7 cellular contexts compared by ENCODE assay signal in genomic region chr11:61694971-61695706, GRCh38. TPM values are rescaled to one million over a fixed set of nuclear protein-coding genes. Genes with fewer than 3 reads are reported as not detected.
DNase-seq lines count a peak whose midpoint lies in the region; ATAC-seq and TF ChIP-seq lines count a peak whose summit lies in the region.

No MANE protein-coding gene starts in this region.

- no peaks in the 10 kb centered on the region for H3K9me2 ChIP-seq in hepatocyte (replicated peaks; ENCODE audit: insufficient read depth)

- TF ChIP-seq CTCF in IMR-90 (conservative IDR thresholded peaks at IDR 0.05; ENCODE audit: low read depth, low read length) (peak; percentile 31; the same call in 1 of the 2 replicates), hepatocyte (IDR thresholded peaks at IDR 0.05; ENCODE audit: poor library complexity) (peak; percentile 17), spleen (IDR thresholded peaks at IDR 0.05 in 8 of 11, conservative IDR thresholded peaks at IDR 0.05 in 3 of 11) (no peak)

- no peak overlapping the region for H3K14ac ChIP-seq in IMR-90 (replicated peaks; ENCODE audit: low read depth, low read length)

- H3K36me3 Mint-ChIP-seq in activated naive CD8-positive, alpha-beta T cell = no peaks in the 10 kb centered on the region

- H4K5ac ChIP-seq in IMR-90 (ENCODE audit: low read depth, low read length) = no peak overlapping the region

- H3K4me3 Mint-ChIP-seq in activated naive CD8-positive, alpha-beta T cell = peak overlapping the region; percentile 57

- TF ChIP-seq POLR2A in IMR-90 (IDR thresholded peaks at IDR 0.05; ENCODE audit: low read depth, low read length) (no peak), spleen (IDR thresholded peaks at IDR 0.05) (no peak)

- in situ Hi-C loops in IMR-90 (cut with MboI; ENCODE audit: low sequenced_read_pairs) = no loop called here

- H3K9ac ChIP-seq in IMR-90 (ENCODE audit: low read depth, low read length) = no peak overlapping the region

- intact Hi-C loops in IMR-90 (cut with micrococcal nuclease) = no loop called here
- intact Hi-C loops in spleen (cut with DNase I; ENCODE audit: low total_unique reads) = no loop called here

- H3K36me3 ChIP-seq in IMR-90 (ENCODE audit: control insufficient read depth, insufficient read depth, low read length) (no peaks in the 10 kb centered on the region), hepatocyte (replicated peaks; ENCODE audit: insufficient read depth, low read depth) (no peaks in the 10 kb centered on the region), spleen (no peaks in the 10 kb centered on the region)

- no TSS peak for BruUV-seq in IMR-90 (replicated peaks; lab: Mats Ljungman, UMichigan)

- CTCF ChIA-PET in IMR-90 (lab: Yijun Ruan, JAX) = no interaction called here

- peak overlapping the region; percentile 87 for H2AFZ ChIP-seq in IMR-90 (replicated peaks; ENCODE audit: low read length, poor library complexity)
- no peak overlapping the region for H2AFZ ChIP-seq in hepatocyte

- H3K4me1 ChIP-seq in IMR-90 (ENCODE audit: control insufficient read depth, insufficient read depth, low read length) (peaks cover 12% of the 10 kb centered on the region), hepatocyte (ENCODE audit: insufficient read depth) (peaks cover 65% of the 10 kb centered on the region), spleen (peaks cover 0 to 66% (median 46%) of the 10 kb centered on the region in 6 donors)

- no peaks in the 10 kb centered on the region for H3K79me1 ChIP-seq in IMR-90 (ENCODE audit: low read depth in 1 of 2, low read length in 2 of 2)

- H3K4ac ChIP-seq in IMR-90 (ENCODE audit: low read depth, low read length) = no peak overlapping the region

- H3K27ac ChIP-seq in IMR-90 (ENCODE audit: insufficient read depth, low read length) (no peak overlapping the region), hepatocyte (peak overlapping the region; percentile 83), spleen (peak overlapping the region in 7 of 8 donors; percentile 22 to 80 (median 73))

- H3K18ac ChIP-seq in IMR-90 (ENCODE audit: low read depth, low read length) = no peak overlapping the region

- ATAC-seq in IMR-90 (ENCODE audit: low read depth) = no peak
- ATAC-seq in HG03097 (IDR thresholded peaks at IDR 0.05; ENCODE audit: low FRiP score, unreplicated experiment) = no peak
- no peak for ATAC-seq in GM21526 (IDR thresholded peaks at IDR 0.05; ENCODE audit: low FRiP score, unreplicated experiment)

- H3K9me3 Mint-ChIP-seq in activated naive CD8-positive, alpha-beta T cell (ENCODE audit: low read depth) = no peaks in the 10 kb centered on the region

- H3K4me3 ChIP-seq in IMR-90 (ENCODE audit: insufficient read depth, low read depth, low read length) (no peak overlapping the region), hepatocyte (no peak overlapping the region), spleen (no peak overlapping the region)

- no peak overlapping the region for H4K91ac ChIP-seq in IMR-90 (ENCODE audit: insufficient read depth, low read depth, low read length)

- no peaks in the 10 kb centered on the region for H3K27me3 Mint-ChIP-seq in activated naive CD8-positive, alpha-beta T cell

- no peak overlapping the region for H3K23ac ChIP-seq in IMR-90 (ENCODE audit: low read depth, low read length)

- no peaks in the 10 kb centered on the region for H3K9me1 ChIP-seq in IMR-90 (ENCODE audit: insufficient read depth, low read length)

- H4K8ac ChIP-seq in IMR-90 (ENCODE audit: low read depth in 2 of 2, low read length in 2 of 2) = no peak overlapping the region; a peak in 1 of 4 replicates

- H3K27ac Mint-ChIP-seq in activated naive CD8-positive, alpha-beta T cell = no peak overlapping the region

- H2AK5ac ChIP-seq in IMR-90 (ENCODE audit: low read depth, low read length) = no peak overlapping the region

- H2BK20ac ChIP-seq in IMR-90 (ENCODE audit: low read depth, low read length) = no peak overlapping the region

- POLR2A ChIA-PET in IMR-90 (lab: Charles Lee; ENCODE audit: unreplicated experiment) = no interaction called here

- H3K27me3 ChIP-seq in IMR-90 (ENCODE audit: control insufficient read depth, insufficient read depth, low read length) (peaks cover 15% of the 10 kb centered on the region), hepatocyte (no peaks in the 10 kb centered on the region), spleen (replicated peaks in 1 of 7) (no peaks in the 10 kb centered on the region)

- WGBS in IMR-90 (ENCODE audit: extremely low coverage in 2 of 2, insufficient read length in 1 of 2), 2 experiments = 91% methylated on average over 4 of the region's 13 CpGs; no CpG with 5 or more reads in 1 of the 2 experiments
- 61% methylated on average over 13 of the region's 13 CpGs for WGBS in hepatocyte (ENCODE audit: low lambda C conversion rate, missing lambda C conversion rate)
- WGBS in spleen, 5 donors = 75 to 80% (median 78%) methylated on average over 10 to 13 of the region's 13 CpGs

- H3K4me2 ChIP-seq in IMR-90 (ENCODE audit: low read depth, low read length) = no peak overlapping the region
- peak overlapping the region; percentile 61 for H3K4me2 ChIP-seq in hepatocyte

- no peak overlapping the region for H2BK120ac ChIP-seq in IMR-90 (ENCODE audit: low read depth, low read length)

- H2BK15ac ChIP-seq in IMR-90 (ENCODE audit: low read depth, low read length) = no peak overlapping the region

- DNase-seq in IMR-90 (no peak), hepatocyte (ENCODE audit: low spot score) (no peak), spleen (no peak), GM19240 (ENCODE audit: insufficient read length, low spot score) (no peak)

- H4K20me1 ChIP-seq in IMR-90 (ENCODE audit: insufficient read depth, low read length) (no peaks in the 10 kb centered on the region), hepatocyte (ENCODE audit: insufficient read depth, poor library complexity, severe bottlenecking) (peaks cover 4% of the 10 kb centered on the region)

- H3K9me3 ChIP-seq in IMR-90 (ENCODE audit: control insufficient read depth, insufficient read depth, low read length) = no peaks in the 10 kb centered on the region
- H3K9me3 ChIP-seq in hepatocyte (ENCODE audit: low read depth) = no peaks in the 10 kb centered on the region
- H3K9me3 ChIP-seq in spleen = no peaks in the 10 kb centered on the region

- dilution Hi-C loops in IMR-90 (cut with HindIII; ENCODE audit: low sequenced_read_pairs, unreplicated experiment) = no loop called here

- H2AK9ac ChIP-seq in IMR-90 (replicated peaks; ENCODE audit: low read depth, low read length, poor library complexity) = no peak overlapping the region

- H3K56ac ChIP-seq in IMR-90 (ENCODE audit: extremely low read depth, insufficient read depth, low read length) = no peak overlapping the region

- no peak for TF ChIP-seq RAD21 in IMR-90 (IDR thresholded peaks at IDR 0.05; ENCODE audit: low read length)

- no peak overlapping the region for H2BK5ac ChIP-seq in IMR-90 (ENCODE audit: low read depth, low read length, poor library complexity, severe bottlenecking)

- H3K4me1 Mint-ChIP-seq in activated naive CD8-positive, alpha-beta T cell (ENCODE audit: low read depth) = peaks cover 24% of the 10 kb centered on the region

- peaks cover 60% of the 10 kb centered on the region for H3K79me2 ChIP-seq in hepatocyte

TF ChIP-seq in IMR-90, 13 proteins besides CTCF, POLR2A, EP300 and RAD21:
- TF ChIP-seq USF2 (IDR thresholded peaks at IDR 0.05; ENCODE audit: low read depth, low read length) = no peak
- no peak for TF ChIP-seq SMC3 (IDR thresholded peaks at IDR 0.05; ENCODE audit: low read depth, low read length)
- TF ChIP-seq BHLHE40 (IDR thresholded peaks at IDR 0.05; ENCODE audit: low read depth, low read length) = no peak
- TF ChIP-seq CHD1 (IDR thresholded peaks at IDR 0.05; ENCODE audit: low read depth, low read length) = no peak
- TF ChIP-seq RFX5 (IDR thresholded peaks at IDR 0.05; ENCODE audit: low read depth, low read length) = no peak
- TF ChIP-seq RCOR1 (IDR thresholded peaks at IDR 0.05; ENCODE audit: insufficient replicate concordance, low read length) = no peak
- TF ChIP-seq ELK1 (IDR thresholded peaks at IDR 0.05; ENCODE audit: borderline replicate concordance, low read depth, low read length) = no peak
- TF ChIP-seq FOS (IDR thresholded peaks at IDR 0.05; ENCODE audit: low read depth, low read length) = no peak
- TF ChIP-seq CEBPB (IDR thresholded peaks at IDR 0.05; ENCODE audit: low read depth, low read length) = no peak
- no peak for TF ChIP-seq MXI1 (IDR thresholded peaks at IDR 0.05; ENCODE audit: borderline replicate concordance, low read depth, low read length)
- no peak for TF ChIP-seq NFE2L2 (IDR thresholded peaks at IDR 0.05; ENCODE audit: low read depth, low read length)

RNA-seq across cellular contexts. Expression of gene DAGLA, which starts 14.9 kb away (rescaled TPM):
- total RNA-seq in IMR-90 (2012; rRNA removed) (0.83 and 0.90 TPM in 2 replicates), hepatocyte (5.5 and 8.9 TPM in 2 replicates), spleen (1 to 10 TPM; 2.0 to 5.0 (median 3.9) TPM)
- polyA plus RNA-seq in IMR-90 (2012; rRNA removed) (3.8 and 4.6 TPM in 2 replicates), hepatocyte (7.4 and 8.3 TPM in 2 replicates), spleen (1 to 10 TPM in 1 of 3 donors, under 1 TPM in 2; 0.27 to 1.2 (median 0.35) TPM)
- polyA plus RNA-seq in IMR-90 (2012; cell fraction: cytosol; rRNA removed) = 2.1 and 4.0 TPM in 2 replicates
- polyA plus RNA-seq in IMR-90 (2012; cell fraction: nucleus; rRNA removed; ENCODE audit: low replicate concordance) = 5.5 and 17.2 TPM in 2 replicates

RNA-seq across cellular contexts. Expression of gene MYRF, which starts 57.3 kb away (rescaled TPM):
- 1.6 and 1.7 TPM in 2 replicates for total RNA-seq in IMR-90 (2012; rRNA removed)
- 10.6 and 10.7 TPM in 2 replicates for polyA plus RNA-seq in IMR-90 (2012; rRNA removed)
- polyA plus RNA-seq in IMR-90 (2012; cell fraction: cytosol; rRNA removed) = 6.1 and 9.3 TPM in 2 replicates
- 31.2 and 47.2 TPM in 2 replicates for polyA plus RNA-seq in IMR-90 (2012; cell fraction: nucleus; rRNA removed; ENCODE audit: low replicate concordance)
- total RNA-seq in hepatocyte = 42.2 and 57.3 TPM in 2 replicates
- 96.7 and 115 TPM in 2 replicates for polyA plus RNA-seq in hepatocyte
- total RNA-seq in spleen = 1 to 10 TPM in 1 of 7 donors, under 1 TPM in 6; 0.32 to 1.5 (median 0.79) TPM
- under 1 TPM; 0.15 to 0.50 (median 0.45) TPM for polyA plus RNA-seq in spleen

Comparison
In these comparisons a context has a peak if more than half of its experiments do, and no peak if none do; other contexts are left out.
1. CTCF ChIP-seq: peak in IMR-90 (single experiment) and hepatocyte (single experiment); none in spleen (0 of 11).
2. RNA of gene MYRF, which starts 57.3 kb away (total RNA-seq): 42.2 to 57.3 TPM in hepatocyte; 1.6 to 1.7 TPM in IMR-90 and 0.32 to 1.5 TPM in spleen; every median in the first group is over 10 times any median in the second.